Comparison of ENCODE assay signal across 1 cellular context in the genomic region with DNA sequence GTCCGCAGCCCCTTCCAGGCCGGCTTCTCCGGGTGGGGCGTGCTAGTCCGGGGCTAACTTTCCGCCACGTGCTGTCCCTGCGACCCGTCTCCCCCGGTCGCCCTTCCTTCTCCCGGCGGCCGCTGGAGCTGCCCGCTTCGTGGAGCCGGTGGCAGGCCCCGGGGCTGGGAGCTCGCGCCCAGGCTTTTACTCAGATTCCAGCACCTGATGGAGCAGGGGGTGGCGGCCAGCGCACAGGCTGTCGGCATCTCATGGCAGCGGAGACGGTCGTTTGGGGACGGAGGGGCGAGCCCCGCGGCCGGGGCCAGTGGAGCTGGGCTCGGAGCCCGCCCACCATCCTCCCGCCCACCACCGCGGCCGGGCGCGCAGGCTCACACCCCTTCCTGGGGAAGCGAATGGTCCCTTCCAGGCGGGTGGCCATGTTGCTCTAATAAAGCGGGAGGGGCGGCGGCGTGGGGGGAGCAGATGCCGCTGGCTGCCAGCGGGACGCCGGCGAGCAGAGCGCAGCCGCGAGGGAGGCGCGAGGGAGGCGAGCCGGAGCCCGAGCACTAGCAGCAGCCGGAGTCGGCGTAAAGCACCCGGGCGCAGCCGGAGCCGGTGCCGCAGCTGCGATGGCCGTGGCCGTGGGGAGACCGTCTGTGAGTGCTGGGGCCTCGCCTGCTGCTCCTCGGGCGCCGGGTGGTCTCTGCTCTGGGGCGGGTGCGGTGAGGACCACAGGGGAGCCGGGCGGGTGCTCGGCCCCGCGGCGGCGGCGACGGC.
TF ChIP-seq lines count a peak whose summit lies in the region.

A gene (plus strand): TSS at position 460 of the 759 bp plus-strand sequence. CDS start 152 bp downstream, at position 612.

TF ChIP-seq in HepG2, 621 proteins besides CTCF, POLR2A, EP300 and RAD21 (continued from another document):
- TF ChIP-seq, protein P1, sequence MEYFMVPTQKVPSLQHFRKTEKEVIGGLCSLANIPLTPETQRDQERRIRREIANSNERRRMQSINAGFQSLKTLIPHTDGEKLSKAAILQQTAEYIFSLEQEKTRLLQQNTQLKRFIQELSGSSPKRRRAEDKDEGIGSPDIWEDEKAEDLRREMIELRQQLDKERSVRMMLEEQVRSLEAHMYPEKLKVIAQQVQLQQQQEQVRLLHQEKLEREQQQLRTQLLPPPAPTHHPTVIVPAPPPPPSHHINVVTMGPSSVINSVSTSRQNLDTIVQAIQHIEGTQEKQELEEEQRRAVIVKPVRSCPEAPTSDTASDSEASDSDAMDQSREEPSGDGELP (IDR thresholded peaks at IDR 0.05; ENCODE audit: borderline replicate concordance, low read depth): peak; percentile 36; the same call in 1 of the 2 replicates
- TF ChIP-seq SIN3A (IDR thresholded peaks at IDR 0.05; ENCODE audit: borderline replicate concordance, low read depth, low read length) (no peak), ZNF431 (CRISPR knock-in tag; IDR thresholded peaks at IDR 0.05; ENCODE audit: borderline replicate concordance, low read depth) (peak; percentile 48; the same call in 1 of the 2 replicates), ATM (IDR thresholded peaks at IDR 0.05; ENCODE audit: borderline replicate concordance) (no peak), RBFOX2 (IDR thresholded peaks at IDR 0.05; ENCODE audit: low read depth, low read length) (peak; percentile 87), KLF12 (CRISPR knock-in tag; IDR thresholded peaks at IDR 0.05; ENCODE audit: borderline replicate concordance) (peak; percentile 51; the same call in 1 of the 2 replicates), ZNF567 (CRISPR knock-in tag; IDR thresholded peaks at IDR 0.05; ENCODE audit: borderline replicate concordance) (no peak), ARHGAP35 (CRISPR knock-in tag; IDR thresholded peaks at IDR 0.05; ENCODE audit: borderline replicate concordance) (peak; percentile 69; the same call in 1 of the 2 replicates), POLR2G (IDR thresholded peaks at IDR 0.05; ENCODE audit: low read depth, low read length) (peak; percentile 90), ZNF264 (CRISPR knock-in tag; IDR thresholded peaks at IDR 0.05) (peak; percentile 11; the same call in 1 of the 2 replicates), ZNF484 (CRISPR knock-in tag; IDR thresholded peaks at IDR 0.05; ENCODE audit: borderline replicate concordance, low read depth) (peak; percentile 57), ZNF883 (CRISPR knock-in tag; IDR thresholded peaks at IDR 0.05; ENCODE audit: not compliant biosample characterization) (peak; percentile 63), CBX5 (CRISPR knock-in tag; IDR thresholded peaks at IDR 0.05; ENCODE audit: borderline replicate concordance) (peak; percentile 59), SOX5 (CRISPR knock-in tag; IDR thresholded peaks at IDR 0.05; ENCODE audit: borderline replicate concordance) (peak; percentile 24; the same call in 1 of the 2 replicates), MATR3 (CRISPR knock-in tag; IDR thresholded peaks at IDR 0.05) (no peak), RAD51 (IDR thresholded peaks at IDR 0.05; ENCODE audit: borderline replicate concordance) (no peak), POLR2AphosphoS5 (IDR thresholded peaks at IDR 0.05; ENCODE audit: low read depth, low read length) (peak; percentile 55; the same call in 1 of the 2 replicates), ZNF20 (CRISPR knock-in tag; IDR thresholded peaks at IDR 0.05) (no peak), REL (CRISPR knock-in tag; conservative IDR thresholded peaks at IDR 0.05) (peak; percentile 83; the same call in 1 of the 2 replicates), ZNF543 (CRISPR knock-in tag; IDR thresholded peaks at IDR 0.05) (no peak; the same call in 1 of the 2 replicates), TCF7 (IDR thresholded peaks at IDR 0.05; ENCODE audit: low read depth) (no peak), NFYC (CRISPR knock-in tag; IDR thresholded peaks at IDR 0.05) (0 out of 2 replicates have a peak, but pooled peaks have one; percentile 39), ZNF703 (CRISPR knock-in tag; IDR thresholded peaks at IDR 0.05; ENCODE audit: borderline replicate concordance) (no peak; the same call in 1 of the 2 replicates), YEATS2 (CRISPR knock-in tag; IDR thresholded peaks at IDR 0.05; ENCODE audit: borderline replicate concordance) (peak; percentile 61; the same call in 1 of the 2 replicates), SNAPC2 (CRISPR knock-in tag; IDR thresholded peaks at IDR 0.05) (0 out of 2 replicates have a peak, but pooled peaks have one; percentile 10), ZSCAN12 (CRISPR knock-in tag; IDR thresholded peaks at IDR 0.05) (0 out of 2 replicates have a peak, but pooled peaks have one; percentile 46), RARA (CRISPR knock-in tag; IDR thresholded peaks at IDR 0.05) (no peak), KLF6 (CRISPR knock-in tag; IDR thresholded peaks at IDR 0.05) (peak; percentile 39; the same call in 1 of the 2 replicates), ZNF138 (CRISPR knock-in tag; IDR thresholded peaks at IDR 0.05; ENCODE audit: low read depth) (peak; percentile 25; the same call in 1 of the 2 replicates), TCF12 (IDR thresholded peaks at IDR 0.05) (no peak), TCF12 (CRISPR knock-in tag; IDR thresholded peaks at IDR 0.05) (peak; percentile 55; the same call in 1 of the 2 replicates)
- TF ChIP-seq, protein P2, sequence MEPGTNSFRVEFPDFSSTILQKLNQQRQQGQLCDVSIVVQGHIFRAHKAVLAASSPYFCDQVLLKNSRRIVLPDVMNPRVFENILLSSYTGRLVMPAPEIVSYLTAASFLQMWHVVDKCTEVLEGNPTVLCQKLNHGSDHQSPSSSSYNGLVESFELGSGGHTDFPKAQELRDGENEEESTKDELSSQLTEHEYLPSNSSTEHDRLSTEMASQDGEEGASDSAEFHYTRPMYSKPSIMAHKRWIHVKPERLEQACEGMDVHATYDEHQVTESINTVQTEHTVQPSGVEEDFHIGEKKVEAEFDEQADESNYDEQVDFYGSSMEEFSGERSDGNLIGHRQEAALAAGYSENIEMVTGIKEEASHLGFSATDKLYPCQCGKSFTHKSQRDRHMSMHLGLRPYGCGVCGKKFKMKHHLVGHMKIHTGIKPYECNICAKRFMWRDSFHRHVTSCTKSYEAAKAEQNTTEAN (CRISPR knock-in tag; conservative IDR thresholded peaks at IDR 0.05): no peak; the same call in 1 of the 2 replicates
- TF ChIP-seq, protein P3, sequence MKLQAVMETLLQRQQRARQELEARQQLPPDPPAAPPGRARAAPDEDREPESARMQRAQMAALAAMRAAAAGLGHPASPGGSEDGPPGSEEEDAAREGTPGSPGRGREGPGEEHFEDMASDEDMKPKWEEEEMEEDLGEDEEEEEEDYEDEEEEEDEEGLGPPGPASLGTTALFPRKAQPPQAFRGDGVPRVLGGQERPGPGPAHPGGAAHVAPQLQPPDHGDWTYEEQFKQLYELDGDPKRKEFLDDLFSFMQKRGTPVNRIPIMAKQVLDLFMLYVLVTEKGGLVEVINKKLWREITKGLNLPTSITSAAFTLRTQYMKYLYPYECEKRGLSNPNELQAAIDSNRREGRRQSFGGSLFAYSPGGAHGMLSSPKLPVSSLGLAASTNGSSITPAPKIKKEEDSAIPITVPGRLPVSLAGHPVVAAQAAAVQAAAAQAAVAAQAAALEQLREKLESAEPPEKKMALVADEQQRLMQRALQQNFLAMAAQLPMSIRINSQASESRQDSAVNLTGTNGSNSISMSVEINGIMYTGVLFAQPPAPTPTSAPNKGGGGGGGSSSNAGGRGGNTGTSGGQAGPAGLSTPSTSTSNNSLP (IDR thresholded peaks at IDR 0.05; ENCODE audit: low read depth, low read length): peak; percentile 41; the same call in 1 of the 2 replicates
- TF ChIP-seq, protein P4, sequence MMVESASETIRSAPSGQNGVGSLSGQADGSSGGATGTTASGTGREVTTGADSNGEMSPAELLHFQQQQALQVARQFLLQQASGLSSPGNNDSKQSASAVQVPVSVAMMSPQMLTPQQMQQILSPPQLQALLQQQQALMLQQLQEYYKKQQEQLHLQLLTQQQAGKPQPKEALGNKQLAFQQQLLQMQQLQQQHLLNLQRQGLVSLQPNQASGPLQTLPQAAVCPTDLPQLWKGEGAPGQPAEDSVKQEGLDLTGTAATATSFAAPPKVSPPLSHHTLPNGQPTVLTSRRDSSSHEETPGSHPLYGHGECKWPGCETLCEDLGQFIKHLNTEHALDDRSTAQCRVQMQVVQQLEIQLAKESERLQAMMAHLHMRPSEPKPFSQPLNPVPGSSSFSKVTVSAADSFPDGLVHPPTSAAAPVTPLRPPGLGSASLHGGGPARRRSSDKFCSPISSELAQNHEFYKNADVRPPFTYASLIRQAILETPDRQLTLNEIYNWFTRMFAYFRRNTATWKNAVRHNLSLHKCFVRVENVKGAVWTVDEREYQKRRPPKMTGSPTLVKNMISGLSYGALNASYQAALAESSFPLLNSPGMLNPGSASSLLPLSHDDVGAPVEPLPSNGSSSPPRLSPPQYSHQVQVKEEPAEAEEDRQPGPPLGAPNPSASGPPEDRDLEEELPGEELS (CRISPR knock-in tag; IDR thresholded peaks at IDR 0.05): peak; percentile 22; the same call in 1 of the 2 replicates
- TF ChIP-seq, protein P5, sequence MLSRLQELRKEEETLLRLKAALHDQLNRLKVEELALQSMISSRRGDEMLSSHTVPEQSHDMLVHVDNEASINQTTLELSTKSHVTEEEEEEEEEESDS (CRISPR knock-in tag; IDR thresholded peaks at IDR 0.05; ENCODE audit: borderline replicate concordance): no peak
- TF ChIP-seq, protein P6, sequence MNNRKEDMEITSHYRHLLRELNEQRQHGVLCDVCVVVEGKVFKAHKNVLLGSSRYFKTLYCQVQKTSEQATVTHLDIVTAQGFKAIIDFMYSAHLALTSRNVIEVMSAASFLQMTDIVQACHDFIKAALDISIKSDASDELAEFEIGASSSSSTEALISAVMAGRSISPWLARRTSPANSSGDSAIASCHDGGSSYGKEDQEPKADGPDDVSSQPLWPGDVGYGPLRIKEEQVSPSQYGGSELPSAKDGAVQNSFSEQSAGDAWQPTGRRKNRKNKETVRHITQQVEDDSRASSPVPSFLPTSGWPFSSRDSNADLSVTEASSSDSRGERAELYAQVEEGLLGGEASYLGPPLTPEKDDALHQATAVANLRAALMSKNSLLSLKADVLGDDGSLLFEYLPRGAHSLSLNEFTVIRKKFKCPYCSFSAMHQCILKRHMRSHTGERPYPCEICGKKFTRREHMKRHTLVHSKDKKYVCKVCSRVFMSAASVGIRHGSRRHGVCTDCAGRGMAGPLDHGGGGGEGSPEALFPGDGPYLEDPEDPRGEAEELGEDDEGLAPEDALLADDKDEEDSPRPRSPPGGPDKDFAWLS (CRISPR knock-in tag; IDR thresholded peaks at IDR 0.05; ENCODE audit: borderline replicate concordance): no peak
- TF ChIP-seq, protein P7, sequence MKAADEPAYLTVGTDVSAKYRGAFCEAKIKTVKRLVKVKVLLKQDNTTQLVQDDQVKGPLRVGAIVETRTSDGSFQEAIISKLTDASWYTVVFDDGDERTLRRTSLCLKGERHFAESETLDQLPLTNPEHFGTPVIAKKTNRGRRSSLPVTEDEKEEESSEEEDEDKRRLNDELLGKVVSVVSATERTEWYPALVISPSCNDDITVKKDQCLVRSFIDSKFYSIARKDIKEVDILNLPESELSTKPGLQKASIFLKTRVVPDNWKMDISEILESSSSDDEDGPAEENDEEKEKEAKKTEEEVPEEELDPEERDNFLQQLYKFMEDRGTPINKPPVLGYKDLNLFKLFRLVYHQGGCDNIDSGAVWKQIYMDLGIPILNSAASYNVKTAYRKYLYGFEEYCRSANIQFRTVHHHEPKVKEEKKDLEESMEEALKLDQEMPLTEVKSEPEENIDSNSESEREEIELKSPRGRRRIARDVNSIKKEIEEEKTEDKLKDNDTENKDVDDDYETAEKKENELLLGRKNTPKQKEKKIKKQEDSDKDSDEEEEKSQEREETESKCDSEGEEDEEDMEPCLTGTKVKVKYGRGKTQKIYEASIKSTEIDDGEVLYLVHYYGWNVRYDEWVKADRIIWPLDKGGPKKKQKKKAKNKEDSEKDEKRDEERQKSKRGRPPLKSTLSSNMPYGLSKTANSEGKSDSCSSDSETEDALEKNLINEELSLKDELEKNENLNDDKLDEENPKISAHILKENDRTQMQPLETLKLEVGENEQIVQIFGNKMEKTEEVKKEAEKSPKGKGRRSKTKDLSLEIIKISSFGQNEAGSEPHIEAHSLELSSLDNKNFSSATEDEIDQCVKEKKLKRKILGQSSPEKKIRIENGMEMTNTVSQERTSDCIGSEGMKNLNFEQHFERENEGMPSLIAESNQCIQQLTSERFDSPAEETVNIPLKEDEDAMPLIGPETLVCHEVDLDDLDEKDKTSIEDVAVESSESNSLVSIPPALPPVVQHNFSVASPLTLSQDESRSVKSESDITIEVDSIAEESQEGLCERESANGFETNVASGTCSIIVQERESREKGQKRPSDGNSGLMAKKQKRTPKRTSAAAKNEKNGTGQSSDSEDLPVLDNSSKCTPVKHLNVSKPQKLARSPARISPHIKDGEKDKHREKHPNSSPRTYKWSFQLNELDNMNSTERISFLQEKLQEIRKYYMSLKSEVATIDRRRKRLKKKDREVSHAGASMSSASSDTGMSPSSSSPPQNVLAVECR (CRISPR knock-in tag; IDR thresholded peaks at IDR 0.05; ENCODE audit: borderline replicate concordance): peak; percentile 85
- TF ChIP-seq, protein P8, sequence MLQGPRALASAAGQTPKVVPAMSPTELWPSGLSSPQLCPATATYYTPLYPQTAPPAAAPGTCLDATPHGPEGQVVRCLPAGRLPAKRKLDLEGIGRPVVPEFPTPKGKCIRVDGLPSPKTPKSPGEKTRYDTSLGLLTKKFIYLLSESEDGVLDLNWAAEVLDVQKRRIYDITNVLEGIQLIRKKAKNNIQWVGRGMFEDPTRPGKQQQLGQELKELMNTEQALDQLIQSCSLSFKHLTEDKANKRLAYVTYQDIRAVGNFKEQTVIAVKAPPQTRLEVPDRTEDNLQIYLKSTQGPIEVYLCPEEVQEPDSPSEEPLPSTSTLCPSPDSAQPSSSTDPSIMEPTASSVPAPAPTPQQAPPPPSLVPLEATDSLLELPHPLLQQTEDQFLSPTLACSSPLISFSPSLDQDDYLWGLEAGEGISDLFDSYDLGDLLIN (CRISPR knock-in tag; IDR thresholded peaks at IDR 0.05; ENCODE audit: borderline replicate concordance): peak; percentile 10; the same call in 1 of the 2 replicates
- TF ChIP-seq, protein P9, sequence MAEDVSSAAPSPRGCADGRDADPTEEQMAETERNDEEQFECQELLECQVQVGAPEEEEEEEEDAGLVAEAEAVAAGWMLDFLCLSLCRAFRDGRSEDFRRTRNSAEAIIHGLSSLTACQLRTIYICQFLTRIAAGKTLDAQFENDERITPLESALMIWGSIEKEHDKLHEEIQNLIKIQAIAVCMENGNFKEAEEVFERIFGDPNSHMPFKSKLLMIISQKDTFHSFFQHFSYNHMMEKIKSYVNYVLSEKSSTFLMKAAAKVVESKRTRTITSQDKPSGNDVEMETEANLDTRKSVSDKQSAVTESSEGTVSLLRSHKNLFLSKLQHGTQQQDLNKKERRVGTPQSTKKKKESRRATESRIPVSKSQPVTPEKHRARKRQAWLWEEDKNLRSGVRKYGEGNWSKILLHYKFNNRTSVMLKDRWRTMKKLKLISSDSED (CRISPR knock-in tag; IDR thresholded peaks at IDR 0.05): no peak
